23 cellular contexts compared by ENCODE assay signal in genomic region chr5:116497648-116498047, GRCh38.
A peak's percentile ranks its signal among the peaks of the same experiment; 100 is the strongest.
DNase-seq lines count a peak whose midpoint lies in the region; ATAC-seq and TF ChIP-seq lines count a peak whose summit lies in the region.
"Had no signal": no experiment of that assay in that cellular context is flagged by ENCODE, and none has a peak within 500 bp of the region (broad histone marks: within the 10 kb centered on the region; RNA-seq: fewer than 3 reads in every experiment).

No MANE protein-coding gene starts in this region.

- no peaks in the 10 kb centered on the region for H3K27me3 Mint-ChIP-seq in progenitor cell of endocrine pancreas
- H3K27me3 Mint-ChIP-seq in activated CD4-positive, alpha-beta T cell treated with anti-CD3 and anti-CD28 coated beads for 36 hours = no peaks in the 10 kb centered on the region
- H3K27me3 Mint-ChIP-seq: activated T-helper 17 cell treated with anti-CD3 and anti-CD28 coated beads, Interleukin-2, amount 50 U/mL, for 72 hours; stimulated activated naive CD8-positive, alpha-beta T cell treated with anti-CD3 and anti-CD28 coated beads, Interleukin-15, amount 100 ng/mL, for 72 hours had no signal

- 84% methylated on average over 5 of the region's 5 CpGs for WGBS in suprapubic skin

- TF ChIP-seq CTCF in Loucy (conservative IDR thresholded peaks at IDR 0.05; ENCODE audit: low read length) (peak; percentile 36; the same call in 1 of the 2 replicates), dorsolateral prefrontal cortex (IDR thresholded peaks at IDR 0.05 in 54 of 56, conservative IDR thresholded peaks at IDR 0.05 in 2 of 56; ENCODE audit: low read depth in 1 of 56, partially characterized antibody in 56 of 56) (peak in 36 of 56 donors; percentile 8 to 67 (median 33)), progenitor cell of endocrine pancreas (IDR thresholded peaks at IDR 0.05; ENCODE audit: unreplicated experiment) (no peak), suprapubic skin (IDR thresholded peaks at IDR 0.05) (no peak)

- DNase-seq in NCI-H2227 (lab: John Stamatoyannopoulos, UW; ENCODE audit: unreplicated experiment) (peak; percentile 1), NCI-H2227 treated with DMSO at 0.1 percent for 48 hours (lab: John Stamatoyannopoulos, UW) (no peak), dorsolateral prefrontal cortex (no peak), progenitor cell of endocrine pancreas (ENCODE audit: low spot score, unreplicated experiment) (no peak), NCI-H2029 treated with DMSO at 0.1 percent for 48 hours (lab: John Stamatoyannopoulos, UW) (no peak), suprapubic skin (ENCODE audit: low spot score in 2 of 2) (no peak)
- DNase-seq in activated CD4-positive, alpha-beta T cell treated with anti-CD3 and anti-CD28 coated beads for 36 hours = no peak
- DNase-seq: activated CD4-positive, CD25-positive, alpha-beta regulatory T cell; CD8-positive, alpha-beta memory T cell; effector CD8-positive, alpha-beta T cell; mesendoderm; MG63; NCI-H2081 treated with DMSO at 0.1 percent for 48 hours; SHP77; sigmoid colon; stimulated activated CD4-positive, alpha-beta T cell treated with anti-CD3 and anti-CD28 coated beads, Interleukin-1b, Interleukin-23, amount 100 ng/mL, for 48 hours; stimulated activated naive CD8-positive, alpha-beta T cell treated with anti-CD3 and anti-CD28 coated beads, Interleukin-15, amount 100 ng/mL, for 72 hours; T-helper 2 cell had no signal

- H3K27me3 ChIP-seq in Loucy (ENCODE audit: insufficient read depth, low read length, poor library complexity, severe bottlenecking) = no peaks in the 10 kb centered on the region
- H3K27me3 ChIP-seq in dorsolateral prefrontal cortex = no peaks in the 10 kb centered on the region
- no peaks in the 10 kb centered on the region for H3K27me3 ChIP-seq in suprapubic skin
- H3K27me3 ChIP-seq: breast epithelium, MG63, neutrophil, sigmoid colon, vagina had no signal

- TF ChIP-seq EP300 in suprapubic skin (IDR thresholded peaks at IDR 0.05) = no peak

- no peaks in the 10 kb centered on the region for H4K20me1 ChIP-seq in Loucy (ENCODE audit: insufficient read depth, low read length, poor library complexity, severe bottlenecking)

- ATAC-seq in activated CD4-positive, alpha-beta T cell treated with anti-CD3 and anti-CD28 coated beads for 36 hours = no peak
- ATAC-seq: activated T-helper 17 cell treated with anti-CD3 and anti-CD28 coated beads, Interleukin-2, amount 50 U/mL, for 72 hours; stimulated activated naive CD8-positive, alpha-beta T cell treated with anti-CD3 and anti-CD28 coated beads, Interleukin-15, amount 100 ng/mL, for 72 hours had no signal

- TF ChIP-seq POLR2A in suprapubic skin (IDR thresholded peaks at IDR 0.05) = no peak

- H3K4me3 ChIP-seq in Loucy (ENCODE audit: low read length, poor library complexity, severe bottlenecking) (no peak overlapping the region), dorsolateral prefrontal cortex (peak overlapping the region in 2 of 59 donors; percentile 11 to 24), suprapubic skin (no peak overlapping the region)
- H3K4me3 ChIP-seq: breast epithelium, MG63, sigmoid colon, vagina had no signal

- H3K9me2 ChIP-seq in Loucy (replicated peaks; ENCODE audit: low read depth, low read length) = no peaks in the 10 kb centered on the region

- no peak overlapping the region for H3K9ac ChIP-seq in Loucy (ENCODE audit: low read depth, low read length, poor library complexity, severe bottlenecking)

- H3K4me3 Mint-ChIP-seq in progenitor cell of endocrine pancreas (ENCODE audit: low read depth) = no peak overlapping the region
- H3K4me3 Mint-ChIP-seq in activated CD4-positive, alpha-beta T cell treated with anti-CD3 and anti-CD28 coated beads for 36 hours = no peak overlapping the region
- H3K4me3 Mint-ChIP-seq: activated T-helper 17 cell treated with anti-CD3 and anti-CD28 coated beads, Interleukin-2, amount 50 U/mL, for 72 hours; CD8-positive, alpha-beta memory T cell; stimulated activated naive CD8-positive, alpha-beta T cell treated with anti-CD3 and anti-CD28 coated beads, Interleukin-15, amount 100 ng/mL, for 72 hours had no signal

- peaks cover 28% of the 10 kb centered on the region for H3K4me1 Mint-ChIP-seq in progenitor cell of endocrine pancreas (ENCODE audit: low read depth)
- H3K4me1 Mint-ChIP-seq in activated CD4-positive, alpha-beta T cell treated with anti-CD3 and anti-CD28 coated beads for 36 hours = no peaks in the 10 kb centered on the region
- H3K4me1 Mint-ChIP-seq: activated T-helper 17 cell treated with anti-CD3 and anti-CD28 coated beads, Interleukin-2, amount 50 U/mL, for 72 hours; CD8-positive, alpha-beta memory T cell; stimulated activated naive CD8-positive, alpha-beta T cell treated with anti-CD3 and anti-CD28 coated beads, Interleukin-15, amount 100 ng/mL, for 72 hours had no signal

- no peaks in the 10 kb centered on the region for H3K36me3 ChIP-seq in Loucy (ENCODE audit: insufficient read depth, low read length)
- H3K36me3 ChIP-seq in suprapubic skin = peaks cover 19% of the 10 kb centered on the region
- H3K36me3 ChIP-seq: MG63, neutrophil had no signal

- POLR2A ChIA-PET in activated CD4-positive, alpha-beta T cell treated with anti-CD3 and anti-CD28 coated beads for 36 hours (lab: Charles Lee) = no interaction called here

- no peak overlapping the region for H2AFZ ChIP-seq in Loucy (ENCODE audit: low read length)

- no peaks in the 10 kb centered on the region for H3K79me2 ChIP-seq in Loucy (ENCODE audit: insufficient read depth, low read length)

- peaks cover 7% of the 10 kb centered on the region for H3K4me1 ChIP-seq in Loucy (ENCODE audit: insufficient read depth, low read length, poor library complexity, severe bottlenecking)
- H3K4me1 ChIP-seq in suprapubic skin = peaks cover 3% of the 10 kb centered on the region
- H3K4me1 ChIP-seq: breast epithelium had no signal

- H3K4me2 ChIP-seq in Loucy (ENCODE audit: low read depth, low read length, poor library complexity, severe bottlenecking) = no peak overlapping the region

- intact Hi-C loops in dorsolateral prefrontal cortex (cut with DNase I) = no loop called here
- intact Hi-C loops in activated CD4-positive, alpha-beta T cell treated with anti-CD3 and anti-CD28 coated beads for 36 hours (cut with DNase I, micrococcal nuclease) = no loop called here

- H3K9me3 ChIP-seq in Loucy (ENCODE audit: insufficient read depth, low read depth, low read length) = no peaks in the 10 kb centered on the region
- H3K9me3 ChIP-seq in suprapubic skin = no peaks in the 10 kb centered on the region
- H3K9me3 ChIP-seq: breast epithelium, MG63, neutrophil, sigmoid colon, vagina had no signal

- peak overlapping the region; percentile 90 for H3K27ac Mint-ChIP-seq in progenitor cell of endocrine pancreas
- no peak overlapping the region for H3K27ac Mint-ChIP-seq in activated CD4-positive, alpha-beta T cell treated with anti-CD3 and anti-CD28 coated beads for 36 hours
- H3K27ac Mint-ChIP-seq: activated T-helper 17 cell treated with anti-CD3 and anti-CD28 coated beads, Interleukin-2, amount 50 U/mL, for 72 hours; stimulated activated naive CD8-positive, alpha-beta T cell treated with anti-CD3 and anti-CD28 coated beads, Interleukin-15, amount 100 ng/mL, for 72 hours had no signal

- H3K36me3 Mint-ChIP-seq in progenitor cell of endocrine pancreas (ENCODE audit: insufficient read depth) = peaks cover 38% of the 10 kb centered on the region
- no peaks in the 10 kb centered on the region for H3K36me3 Mint-ChIP-seq in activated CD4-positive, alpha-beta T cell treated with anti-CD3 and anti-CD28 coated beads for 36 hours (ENCODE audit: low read depth)

- H3K27ac ChIP-seq in dorsolateral prefrontal cortex (peak overlapping the region in 35 of 59 donors; percentile 7 to 78 (median 44)), suprapubic skin (no peak overlapping the region)
- H3K27ac ChIP-seq: breast epithelium, neutrophil, sigmoid colon, vagina had no signal

- no peaks in the 10 kb centered on the region for H3K9me3 Mint-ChIP-seq in progenitor cell of endocrine pancreas (ENCODE audit: low read depth)
- no peaks in the 10 kb centered on the region for H3K9me3 Mint-ChIP-seq in activated CD4-positive, alpha-beta T cell treated with anti-CD3 and anti-CD28 coated beads for 36 hours (ENCODE audit: low read depth)
- H3K9me3 Mint-ChIP-seq: CD8-positive, alpha-beta memory T cell had no signal

- H3F3A ChIP-seq in Loucy (ENCODE audit: low read depth) = no peaks in the 10 kb centered on the region

- CTCF ChIA-PET in activated CD4-positive, alpha-beta T cell treated with anti-CD3 and anti-CD28 coated beads for 36 hours (lab: Charles Lee) = interaction anchor here (0.6 kb wide), 1 partner anchor 14 kb away, joined by 4 read pairs; no protein-coding TSS in a partner anchor

Comparison
In these comparisons a context has a peak if more than half of its experiments do, and no peak if none do; other contexts are left out.
1. CTCF ChIP-seq: peak in Loucy (single experiment) and dorsolateral prefrontal cortex (36 of 56); none in progenitor cell of endocrine pancreas (single experiment) and suprapubic skin (0 of 2).